18 cellular contexts compared by ENCODE assay signal in genomic region chr5:139838381-139839197, GRCh38. TPM values are rescaled to one million over a fixed set of nuclear protein-coding genes. Genes with fewer than 3 reads are reported as not detected.
A peak's percentile ranks its signal among the peaks of the same experiment; 100 is the strongest.
DNase-seq lines count a peak whose midpoint lies in the region; ATAC-seq and TF ChIP-seq lines count a peak whose summit lies in the region.
"Had no signal": no experiment of that assay in that cellular context is flagged by ENCODE, and none has a peak within 500 bp of the region (broad histone marks: within the 10 kb centered on the region; RNA-seq: fewer than 3 reads in every experiment).

No MANE protein-coding gene starts in this region.

- ATAC-seq in natural killer cell treated with Interleukin-12 subunit alpha and Interleukin-12 subunit beta and Interleukin-15 and Interleukin-18, amount 100 ng/mL, for 72 hours = peak in 1 of 2 donors; percentile 34
- no peak for ATAC-seq in natural killer cell
- ATAC-seq: A549; CD8-positive, alpha-beta T cell; HepG2 had no signal

- H3K4me3 ChIP-seq in sigmoid colon = no peak overlapping the region
- H3K4me3 ChIP-seq: A549 had no signal

- DNase-seq in natural killer cell treated with Interleukin-12 subunit alpha and Interleukin-12 subunit beta and Interleukin-15 and Interleukin-18, amount 100 ng/mL, for 72 hours (ENCODE audit: low spot score) = peak; percentile 54
- DNase-seq in natural killer cell (no peak), chondrocyte (ENCODE audit: low spot score) (peak; percentile 53), sigmoid colon (peak; percentile 42), activated T-cell treated with anti-CD3 and anti-CD28 coated beads for 4 hours (no peak), DMS153 (lab: John Stamatoyannopoulos, UW) (no peak)
- no peak for DNase-seq in activated T-helper 2 cell treated with anti-CD3 and anti-CD28 coated beads, Interferon-gamma antibody, Interleukin-2, Interleukin-4, amounts not matched to agents 10 μg/mL and 5 μg/mL and 100 μg/mL, durations not matched to agents 14 hours and 24 hours and 36 hours (ENCODE audit: low spot score)
- DNase-seq: BE2C; CD8-positive, alpha-beta T cell; COR-L47; DND-41; GDM1; HCEC 1CT; HFFc6 had no signal

- H3K4me1 Mint-ChIP-seq in natural killer cell treated with Interleukin-12 subunit alpha and Interleukin-12 subunit beta and Interleukin-15 and Interleukin-18, amount 100 ng/mL, for 72 hours (ENCODE audit: low read depth in 2 of 2) = peaks cover 0 to 4% of the 10 kb centered on the region in 2 donors
- H3K4me1 Mint-ChIP-seq in natural killer cell (no peaks in the 10 kb centered on the region), chondrocyte (ENCODE audit: low read depth) (no peaks in the 10 kb centered on the region)
- H3K4me1 Mint-ChIP-seq in activated T-helper 2 cell treated with anti-CD3 and anti-CD28 coated beads, Interferon-gamma antibody, Interleukin-2, Interleukin-4, amounts not matched to agents 10 μg/mL and 5 μg/mL and 100 μg/mL, durations not matched to agents 14 hours and 24 hours and 36 hours (ENCODE audit: low read depth) = no peaks in the 10 kb centered on the region

- TF ChIP-seq POLR2A in sigmoid colon (IDR thresholded peaks at IDR 0.05) = no peak

- no peak overlapping the region for H3K27ac Mint-ChIP-seq in natural killer cell treated with Interleukin-12 subunit alpha and Interleukin-12 subunit beta and Interleukin-15 and Interleukin-18, amount 100 ng/mL, for 72 hours
- H3K27ac Mint-ChIP-seq in natural killer cell = no peak overlapping the region
- no peak overlapping the region for H3K27ac Mint-ChIP-seq in chondrocyte (ENCODE audit: unreplicated experiment)
- H3K27ac Mint-ChIP-seq in activated T-helper 2 cell treated with anti-CD3 and anti-CD28 coated beads, Interferon-gamma antibody, Interleukin-2, Interleukin-4, amounts not matched to agents 10 μg/mL and 5 μg/mL and 100 μg/mL, durations not matched to agents 14 hours and 24 hours and 36 hours = no peak overlapping the region
- H3K27ac Mint-ChIP-seq: CD8-positive, alpha-beta T cell; HFFc6 had no signal

- TF ChIP-seq CTCF in natural killer cell (IDR thresholded peaks at IDR 0.05) = no peak
- no peak for TF ChIP-seq CTCF in chondrocyte (IDR thresholded peaks at IDR 0.05)
- no peak for TF ChIP-seq CTCF in sigmoid colon (IDR thresholded peaks at IDR 0.05)

- no peaks in the 10 kb centered on the region for H3K9me3 Mint-ChIP-seq in natural killer cell treated with Interleukin-12 subunit alpha and Interleukin-12 subunit beta and Interleukin-15 and Interleukin-18, amount 100 ng/mL, for 72 hours
- H3K9me3 Mint-ChIP-seq in natural killer cell (no peaks in the 10 kb centered on the region), chondrocyte (ENCODE audit: low read depth) (no peaks in the 10 kb centered on the region)
- H3K9me3 Mint-ChIP-seq in activated T-helper 2 cell treated with anti-CD3 and anti-CD28 coated beads, Interferon-gamma antibody, Interleukin-2, Interleukin-4, amounts not matched to agents 10 μg/mL and 5 μg/mL and 100 μg/mL, durations not matched to agents 14 hours and 24 hours and 36 hours = no peaks in the 10 kb centered on the region
- H3K9me3 Mint-ChIP-seq: CD8-positive, alpha-beta T cell; HFFc6 had no signal

- H3K27ac ChIP-seq in sigmoid colon = no peak overlapping the region
- H3K27ac ChIP-seq: A549, C4-2B had no signal

- H3K4me1 ChIP-seq in sigmoid colon = no peaks in the 10 kb centered on the region
- H3K4me1 ChIP-seq: A549, BE2C had no signal

- peaks cover 0 to 4% (median 0%) of the 10 kb centered on the region in 3 donors for H3K27me3 ChIP-seq in sigmoid colon

- H3K36me3 Mint-ChIP-seq in natural killer cell treated with Interleukin-12 subunit alpha and Interleukin-12 subunit beta and Interleukin-15 and Interleukin-18, amount 100 ng/mL, for 72 hours = no peaks in the 10 kb centered on the region
- H3K36me3 Mint-ChIP-seq in natural killer cell (no peaks in the 10 kb centered on the region), chondrocyte (ENCODE audit: low read depth) (peaks cover 1% of the 10 kb centered on the region)
- no peaks in the 10 kb centered on the region for H3K36me3 Mint-ChIP-seq in activated T-helper 2 cell treated with anti-CD3 and anti-CD28 coated beads, Interferon-gamma antibody, Interleukin-2, Interleukin-4, amounts not matched to agents 10 μg/mL and 5 μg/mL and 100 μg/mL, durations not matched to agents 14 hours and 24 hours and 36 hours (ENCODE audit: low read depth)
- H3K36me3 Mint-ChIP-seq: CD8-positive, alpha-beta T cell had no signal

- H3K9me3 ChIP-seq in sigmoid colon = no peaks in the 10 kb centered on the region
- H3K9me3 ChIP-seq: A549, BE2C had no signal

- WGBS in sigmoid colon, 2 donors = 80 to 86% methylated on average over 12 of the region's 12 CpGs

- no peak for TF ChIP-seq EP300 in sigmoid colon (IDR thresholded peaks at IDR 0.05)

- no peaks in the 10 kb centered on the region for H3K36me3 ChIP-seq in sigmoid colon
- H3K36me3 ChIP-seq: BE2C had no signal

- intact Hi-C loops in natural killer cell (cut with micrococcal nuclease) = no loop called here
- intact Hi-C loops in sigmoid colon (cut with DNase I) = no loop called here
- intact Hi-C loops in activated T-helper 2 cell treated with anti-CD3 and anti-CD28 coated beads, Interferon-gamma antibody, Interleukin-2, Interleukin-4, amounts not matched to agents 10 μg/mL and 5 μg/mL and 100 μg/mL, durations not matched to agents 14 hours and 24 hours and 36 hours (cut with micrococcal nuclease) = no loop called here

- H3K27me3 Mint-ChIP-seq in natural killer cell treated with Interleukin-12 subunit alpha and Interleukin-12 subunit beta and Interleukin-15 and Interleukin-18, amount 100 ng/mL, for 72 hours = peaks cover 10 to 11% of the 10 kb centered on the region in 2 donors
- peaks cover 3 to 8% of the 10 kb centered on the region in 2 donors for H3K27me3 Mint-ChIP-seq in natural killer cell (ENCODE audit: low read depth in 2 of 2)
- H3K27me3 Mint-ChIP-seq in chondrocyte (ENCODE audit: low read depth) = peaks cover 20% of the 10 kb centered on the region
- peaks cover 21% of the 10 kb centered on the region for H3K27me3 Mint-ChIP-seq in activated T-helper 2 cell treated with anti-CD3 and anti-CD28 coated beads, Interferon-gamma antibody, Interleukin-2, Interleukin-4, amounts not matched to agents 10 μg/mL and 5 μg/mL and 100 μg/mL, durations not matched to agents 14 hours and 24 hours and 36 hours (ENCODE audit: low read depth)

- no peak overlapping the region for H3K4me3 Mint-ChIP-seq in natural killer cell treated with Interleukin-12 subunit alpha and Interleukin-12 subunit beta and Interleukin-15 and Interleukin-18, amount 100 ng/mL, for 72 hours
- H3K4me3 Mint-ChIP-seq in natural killer cell = no peak overlapping the region
- H3K4me3 Mint-ChIP-seq in chondrocyte (ENCODE audit: unreplicated experiment) = no peak overlapping the region
- H3K4me3 Mint-ChIP-seq in activated T-helper 2 cell treated with anti-CD3 and anti-CD28 coated beads, Interferon-gamma antibody, Interleukin-2, Interleukin-4, amounts not matched to agents 10 μg/mL and 5 μg/mL and 100 μg/mL, durations not matched to agents 14 hours and 24 hours and 36 hours (ENCODE audit: low read depth) = no peak overlapping the region
- H3K4me3 Mint-ChIP-seq: CD8-positive, alpha-beta T cell; HFFc6 had no signal

RNA-seq across cellular contexts. Expression of gene PSD2, which starts 43.0 kb away (rescaled TPM):
- total RNA-seq in natural killer cell treated with Interleukin-12 subunit alpha and Interleukin-12 subunit beta and Interleukin-15 and Interleukin-18, amount 100 ng/mL, for 72 hours = not detected
- total RNA-seq in natural killer cell = 1 to 10 TPM; 1.3 to 2.5 (median 1.3) TPM
- total RNA-seq in chondrocyte = 0.47 to 1.5 TPM (median 0.82 TPM) in 3 replicates
- under 1 TPM in 2 of 4 donors, not detected in 2; under 0.01 to 0.28 TPM for total RNA-seq in sigmoid colon
- polyA plus RNA-seq in sigmoid colon = under 1 TPM in 1 of 3 donors, not detected in 2; 0.10 TPM
- total RNA-seq in activated T-helper 2 cell treated with anti-CD3 and anti-CD28 coated beads, Interferon-gamma antibody, Interleukin-2, Interleukin-4, amounts not matched to agents 10 μg/mL and 5 μg/mL and 100 μg/mL, durations not matched to agents 14 hours and 24 hours and 36 hours = not detected in 2 replicates
- total RNA-seq: HepG2 had no signal
- polyA plus RNA-seq: AG04450 had no signal

Comparison
In these comparisons a context has a peak if more than half of its experiments do, and no peak if none do; other contexts are left out.
1. DNase-seq: peak in natural killer cell treated with Interleukin-12 subunit alpha and Interleukin-12 subunit beta and Interleukin-15 and Interleukin-18, amount 100 ng/mL, for 72 hours (single experiment), chondrocyte (single experiment) and sigmoid colon (single experiment); none in natural killer cell (single experiment), activated T-helper 2 cell treated with anti-CD3 and anti-CD28 coated beads, Interferon-gamma antibody, Interleukin-2, Interleukin-4, amounts not matched to agents 10 μg/mL and 5 μg/mL and 100 μg/mL, durations not matched to agents 14 hours and 24 hours and 36 hours (single experiment), activated T-cell treated with anti-CD3 and anti-CD28 coated beads for 4 hours (single experiment) and DMS153 (single experiment).